Comparison of ENCODE assay signal across 24 cellular contexts in genomic region chr6:1170793-1171192, GRCh38.
A peak's percentile ranks its signal among the peaks of the same experiment; 100 is the strongest.
DNase-seq lines count a peak whose midpoint lies in the region; ATAC-seq and TF ChIP-seq lines count a peak whose summit lies in the region.
"Had no signal": no experiment of that assay in that cellular context is flagged by ENCODE, and none has a peak within 500 bp of the region (broad histone marks: within the 10 kb centered on the region; RNA-seq: fewer than 3 reads in every experiment).

No MANE protein-coding gene starts in this region.

- no peak overlapping the region for H3K27ac ChIP-seq in lower lobe of right lung
- H3K27ac ChIP-seq: RWPE1 had no signal

- ATAC-seq in lower lobe of right lung (no peak), HG02678 (IDR thresholded peaks at IDR 0.05; ENCODE audit: unreplicated experiment) (no peak)
- ATAC-seq: esophagus mucosa, mucosa of descending colon, T-cell had no signal

- peaks cover 30% of the 10 kb centered on the region for H3K27me3 ChIP-seq in BE2C
- H3K27me3 ChIP-seq in lower lobe of right lung (ENCODE audit: low read depth) = peaks cover 5% of the 10 kb centered on the region

- no peaks in the 10 kb centered on the region for H3K9me3 ChIP-seq in BE2C
- no peaks in the 10 kb centered on the region for H3K9me3 ChIP-seq in lower lobe of right lung
- H3K9me3 ChIP-seq: Caco-2, HAP-1, mucosa of descending colon had no signal

- TF ChIP-seq CTCF in BE2C (IDR thresholded peaks at IDR 0.05; ENCODE audit: low read depth, low read length) = no peak
- no peak for TF ChIP-seq CTCF in lower lobe of right lung (IDR thresholded peaks at IDR 0.05)

- no peaks in the 10 kb centered on the region for H3K36me3 ChIP-seq in BE2C
- H3K36me3 ChIP-seq in lower lobe of right lung = no peaks in the 10 kb centered on the region
- H3K36me3 ChIP-seq: HAP-1 had no signal

- H3K4me3 ChIP-seq in BE2C (ENCODE audit: low read depth, low read length) (no peak overlapping the region), lower lobe of right lung (no peak overlapping the region)
- H3K4me3 ChIP-seq: HAP-1, lung, mucosa of descending colon had no signal

- H3K4me1 ChIP-seq in BE2C (no peaks in the 10 kb centered on the region), lower lobe of right lung (no peaks in the 10 kb centered on the region)
- H3K4me1 ChIP-seq: Caco-2, HAP-1 had no signal

- intact Hi-C loops in lower lobe of right lung (cut with DNase I) = no loop called here

- DNase-seq in BE2C (peak; percentile 16), COLO668 (lab: John Stamatoyannopoulos, UW; ENCODE audit: unreplicated experiment) (peak; percentile 4), RPMI8226 (peak; percentile 17), fibroblast of the conjunctiva (ENCODE audit: low read depth) (peak; percentile 4), NK-92 (lab: John Stamatoyannopoulos, UW; ENCODE audit: unreplicated experiment) (no peak), lower lobe of right lung (no peak)
- DNase-seq: activated B cell treated with CpG ODN at 0.5 μM for 24 hours; activated effector memory CD4-positive, alpha-beta T cell treated with anti-CD3 and anti-CD28 coated beads, Interleukin-2, amount 50 U/mL, for 16 hours; activated T-cell treated with anti-CD3 and anti-CD28 coated beads, Interleukin-2, amount 50 U/mL, for 24 hours; C1 segment of cervical spinal cord; Caco-2; DMS79; IMR-90; kidney glomerular epithelial cell; mucosa of descending colon; NCI-H1694 treated with DMSO at 0.1 percent for 48 hours; stimulated activated CD4-positive, alpha-beta T cell treated with anti-CD3 and anti-CD28 coated beads, Interleukin-15, amount 100 ng/mL, for 24 hours; T-cell; trophoblast cell had no signal

Comparison
In these comparisons a context has a peak if more than half of its experiments do, and no peak if none do; other contexts are left out.
1. DNase-seq: peak in BE2C (single experiment), COLO668 (single experiment), RPMI8226 (single experiment) and fibroblast of the conjunctiva (single experiment); none in NK-92 (single experiment) and lower lobe of right lung (single experiment).